In genomic region chr2:197072533-197072932, GRCh38 we compare ENCODE assay signal across 1 cellular context.
TF ChIP-seq lines count a peak whose summit lies in the region.

No MANE protein-coding gene starts in this region.

TF ChIP-seq in GM12878, 131 proteins besides CTCF, POLR2A, EP300 and RAD21 (continued from another document):
- no peak for TF ChIP-seq PRDM15 (CRISPR knock-in tag; IDR thresholded peaks at IDR 0.05)
- TF ChIP-seq NKRF (conservative IDR thresholded peaks at IDR 0.05): no peak
